10 cellular contexts compared by ENCODE assay signal in the genomic region with DNA sequence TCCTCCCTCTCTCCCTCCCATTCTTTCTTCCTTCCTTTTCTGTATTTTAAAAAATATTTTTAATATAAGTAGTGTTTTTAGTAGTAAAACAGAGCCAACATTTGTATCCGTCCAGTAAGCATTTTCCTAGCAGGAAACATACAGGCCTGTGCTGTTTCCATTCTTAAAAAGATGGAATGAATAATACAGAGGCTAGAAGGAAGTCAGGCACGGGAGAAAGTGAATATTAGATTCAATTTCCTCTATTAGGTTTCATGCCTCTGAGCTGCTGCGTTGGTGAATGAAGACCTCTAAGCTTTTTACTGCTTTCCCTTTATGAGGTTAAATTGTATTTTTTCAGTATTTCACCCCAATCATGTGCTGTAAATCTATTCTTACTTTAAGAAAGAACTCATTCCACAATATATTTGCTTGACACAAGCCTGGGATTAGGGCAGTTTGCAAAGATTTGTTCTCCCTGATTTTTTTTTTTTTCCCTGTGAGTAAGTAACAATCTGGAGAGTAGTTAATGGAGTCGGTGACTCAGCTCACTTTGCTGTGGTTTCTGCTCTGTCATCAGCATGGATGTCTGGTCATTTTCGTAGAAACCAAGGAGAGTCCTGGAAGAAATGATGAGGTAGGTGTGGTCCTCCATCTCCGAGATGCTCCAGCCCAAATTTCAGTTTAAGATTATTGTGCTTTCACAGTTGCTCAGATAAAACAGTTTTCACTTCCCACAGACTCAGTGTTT.
DNase-seq lines count a peak whose midpoint lies in the region; ATAC-seq and TF ChIP-seq lines count a peak whose summit lies in the region.
"Had no signal": no experiment of that assay in that cellular context is flagged by ENCODE, and none has a peak within 500 bp of the region (broad histone marks: within the 10 kb centered on the region; RNA-seq: fewer than 3 reads in every experiment).

No MANE protein-coding gene starts in this region.

- H3K27me3 ChIP-seq in lower lobe of right lung (ENCODE audit: low read depth): no peaks in the 10 kb centered on the region
- no peaks in the 10 kb centered on the region for H3K27me3 ChIP-seq in vagina
- no peaks in the 10 kb centered on the region for H3K27me3 ChIP-seq in naive thymus-derived CD4-positive, alpha-beta T cell (ENCODE audit: control insufficient read depth in 2 of 2, insufficient read depth in 2 of 2, low read length in 2 of 2)

- ATAC-seq in lower lobe of right lung: peak in 1 of 2 donors; percentile 61
- no peak for ATAC-seq in naive thymus-derived CD4-positive, alpha-beta T cell

- H3K4me1 Mint-ChIP-seq in naive thymus-derived CD4-positive, alpha-beta T cell: no peaks in the 10 kb centered on the region

- H3K4me3 Mint-ChIP-seq in naive thymus-derived CD4-positive, alpha-beta T cell: no peak overlapping the region

- H3K4me3 ChIP-seq in cardiac fibroblast (replicated peaks in 1 of 2; ENCODE audit: low read depth in 2 of 2, low read length in 2 of 2) (no peak overlapping the region), lower lobe of right lung (no peak overlapping the region), vagina (no peak overlapping the region)
- no peak overlapping the region for H3K4me3 ChIP-seq in naive thymus-derived CD4-positive, alpha-beta T cell (ENCODE audit: low read length)
- H3K4me3 ChIP-seq: BLaER1 treated with 17β-estradiol and CSF1 and Interleukin-3, amounts not matched to agents 10 nM and 100 nM had no signal

- DNase-seq in NOMO-1 treated with DMSO at 0.1 percent for 48 hours (lab: John Stamatoyannopoulos, UW; ENCODE audit: unreplicated experiment) (peak; percentile 57), NOMO-1 treated with dmso at 0.1 percent for 144 hours (lab: John Stamatoyannopoulos, UW; ENCODE audit: unreplicated experiment) (no peak), cardiac fibroblast (ENCODE audit: low read depth in 2 of 2) (peak; percentile 83 to 94), lower lobe of right lung (no peak), vagina (ENCODE audit: extremely low spot score in 2 of 2) (no peak), mesenteric fat pad (ENCODE audit: low spot score) (no peak), NCI-H1417 treated with DMSO at 0.1 percent for 48 hours (lab: John Stamatoyannopoulos, UW) (no peak)
- DNase-seq in naive thymus-derived CD4-positive, alpha-beta T cell: no peak
- DNase-seq: activated CD4-positive, alpha-beta T cell treated with anti-CD3 and anti-CD28 coated beads for 48 hours had no signal

- no peaks in the 10 kb centered on the region for H3K36me3 Mint-ChIP-seq in naive thymus-derived CD4-positive, alpha-beta T cell

- H3K9me3 ChIP-seq in lower lobe of right lung (no peaks in the 10 kb centered on the region), vagina (no peaks in the 10 kb centered on the region)
- no peaks in the 10 kb centered on the region for H3K9me3 ChIP-seq in naive thymus-derived CD4-positive, alpha-beta T cell (ENCODE audit: control insufficient read depth in 2 of 3, low read length in 3 of 3)
- H3K9me3 ChIP-seq: BLaER1 treated with 17β-estradiol and CSF1 and Interleukin-3, amounts not matched to agents 10 nM and 100 nM had no signal

- H3K27ac ChIP-seq in lower lobe of right lung (peak overlapping the region; percentile 50), vagina (peak overlapping the region; percentile 75)
- no peak overlapping the region for H3K27ac ChIP-seq in naive thymus-derived CD4-positive, alpha-beta T cell (ENCODE audit: low read depth, low read length)
- H3K27ac ChIP-seq: BLaER1 treated with 17β-estradiol and CSF1 and Interleukin-3, amounts not matched to agents 10 nM and 100 nM had no signal

- H3K4me1 ChIP-seq in lower lobe of right lung (no peaks in the 10 kb centered on the region), vagina (peaks cover 13% of the 10 kb centered on the region)
- no peaks in the 10 kb centered on the region for H3K4me1 ChIP-seq in naive thymus-derived CD4-positive, alpha-beta T cell (ENCODE audit: control insufficient read depth in 2 of 2, insufficient read depth in 2 of 2, low read length in 2 of 2)

- intact Hi-C loops in lower lobe of right lung (cut with DNase I) (no loop called here), vagina (cut with DNase I) (loop anchor here (10.0 kb wide), 2 partner anchors 206 to 1406 kb away; no protein-coding TSS in a partner anchor)
- intact Hi-C loops in naive thymus-derived CD4-positive, alpha-beta T cell (cut with micrococcal nuclease): no loop called here

- H3K27me3 Mint-ChIP-seq in naive thymus-derived CD4-positive, alpha-beta T cell: peaks cover 11 to 47% (median 27%) of the 10 kb centered on the region in 5 donors

- no peak for TF ChIP-seq CTCF in cardiac fibroblast (IDR thresholded peaks at IDR 0.05; ENCODE audit: low read depth, low read length)
- no peak for TF ChIP-seq CTCF in lower lobe of right lung (IDR thresholded peaks at IDR 0.05)
- TF ChIP-seq CTCF in vagina (IDR thresholded peaks at IDR 0.05): no peak

- no peak for TF ChIP-seq POLR2A in vagina (IDR thresholded peaks at IDR 0.05)

- POLR2A ChIA-PET in naive thymus-derived CD4-positive, alpha-beta T cell (lab: Charles Lee): no interaction called here

- CTCF ChIA-PET in naive thymus-derived CD4-positive, alpha-beta T cell (lab: Charles Lee): no interaction called here

- H3K9me3 Mint-ChIP-seq in naive thymus-derived CD4-positive, alpha-beta T cell: no peaks in the 10 kb centered on the region

- H3K27ac Mint-ChIP-seq in naive thymus-derived CD4-positive, alpha-beta T cell: no peak overlapping the region

- H3K36me3 ChIP-seq in lower lobe of right lung (no peaks in the 10 kb centered on the region), vagina (no peaks in the 10 kb centered on the region)
- H3K36me3 ChIP-seq in naive thymus-derived CD4-positive, alpha-beta T cell (ENCODE audit: control insufficient read depth in 2 of 3, insufficient read depth in 3 of 3, low read length in 3 of 3): no peaks in the 10 kb centered on the region
- H3K36me3 ChIP-seq: BLaER1 treated with 17β-estradiol and CSF1 and Interleukin-3, amounts not matched to agents 10 nM and 100 nM had no signal

Comparison
In these comparisons a context has a peak if more than half of its experiments do, and no peak if none do; other contexts are left out.
1. DNase-seq: peak in NOMO-1 treated with DMSO at 0.1 percent for 48 hours (single experiment) and cardiac fibroblast (2 of 2); none in NOMO-1 treated with dmso at 0.1 percent for 144 hours (single experiment), lower lobe of right lung (single experiment), vagina (0 of 2), mesenteric fat pad (single experiment), naive thymus-derived CD4-positive, alpha-beta T cell (0 of 9) and NCI-H1417 treated with DMSO at 0.1 percent for 48 hours (single experiment).